ENCODE assay signal across 8 cellular contexts in genomic region chr5:152505442-152506042, GRCh38.
DNase-seq lines count a peak whose midpoint lies in the region; ATAC-seq, FAIRE-seq and TF ChIP-seq lines count a peak whose summit lies in the region.

No MANE protein-coding gene starts in this region.

- no peaks in the 10 kb centered on the region for H3K4me1 ChIP-seq in pancreas

- CTCF ChIA-PET in activated CD4-positive, alpha-beta memory T cell treated with anti-CD3 and anti-CD28 coated beads for 36 hours (lab: Charles Lee): interaction anchor here (0.6 to 2.1 kb wide), 12 partner anchors 9 to 847 kb away, joined by 3 to 15 read pairs (median 3); no protein-coding TSS in a partner anchor

- peaks cover 12% of the 10 kb centered on the region for H3K27me3 Mint-ChIP-seq in activated CD4-positive, alpha-beta memory T cell treated with anti-CD3 and anti-CD28 coated beads for 36 hours

- no peaks in the 10 kb centered on the region for H3K36me3 ChIP-seq in pancreas

- H3K4me1 Mint-ChIP-seq in activated CD4-positive, alpha-beta memory T cell treated with anti-CD3 and anti-CD28 coated beads for 36 hours (ENCODE audit: low read depth): peaks cover 4% of the 10 kb centered on the region

- H3K27me3 ChIP-seq in pancreas: no peaks in the 10 kb centered on the region

- no peak overlapping the region for H3K27ac Mint-ChIP-seq in activated CD4-positive, alpha-beta memory T cell treated with anti-CD3 and anti-CD28 coated beads for 36 hours

- peak; percentile 89 for ATAC-seq in GM19372 (IDR thresholded peaks at IDR 0.05; ENCODE audit: low read depth, unreplicated experiment)
- ATAC-seq in HG03280 (IDR thresholded peaks at IDR 0.05; ENCODE audit: unreplicated experiment): peak; percentile 89
- peak in 3 of 4 donors; percentile 85 to 86 (median 85) for ATAC-seq in pancreas

- POLR2A ChIA-PET in activated CD4-positive, alpha-beta memory T cell treated with anti-CD3 and anti-CD28 coated beads for 36 hours (lab: Charles Lee): no interaction called here

- FAIRE-seq in frontal cortex (lab: Jason Lieb, UNC) (peak; percentile 84), pancreas (lab: Jason Lieb, UNC) (no peak)

- intact Hi-C loops in activated CD4-positive, alpha-beta memory T cell treated with anti-CD3 and anti-CD28 coated beads for 36 hours (cut with micrococcal nuclease): loop anchor here (2.0 to 5.0 kb wide), 2 partner anchors 681 to 848 kb away; no protein-coding TSS in a partner anchor
- intact Hi-C loops in pancreas (cut with DNase I): loop anchor here in 1 of 3 donors (10.0 kb wide), 1 partner anchor 681 kb away; no protein-coding TSS in a partner anchor

- WGBS in pancreas, 2 donors: 10 to 11% methylated on average over 8 of the region's 8 CpGs

- no peaks in the 10 kb centered on the region for H3K36me3 Mint-ChIP-seq in activated CD4-positive, alpha-beta memory T cell treated with anti-CD3 and anti-CD28 coated beads for 36 hours

- no peak overlapping the region for H3K27ac ChIP-seq in pancreas

- H3K9me3 ChIP-seq in pancreas: no peaks in the 10 kb centered on the region

- no peak overlapping the region for H3K4me3 ChIP-seq in pancreas

- DNase-seq in DMS53 (lab: John Stamatoyannopoulos, UW) (peak; percentile 88), NCI-H345 treated with DMSO at 0.1 percent for 48 hours (lab: John Stamatoyannopoulos, UW; ENCODE audit: unreplicated experiment) (peak; percentile 72), frontal cortex (ENCODE audit: low spot score in 2 of 2) (peak in 1 of 2 donors; percentile 21), pancreas (peak in 4 of 6 donors; percentile 17 to 50 (median 22))
- peak; percentile 56 for DNase-seq in activated CD4-positive, alpha-beta memory T cell treated with anti-CD3 and anti-CD28 coated beads for 36 hours
- DNase-seq in activated CD4-positive, CD25-positive, alpha-beta regulatory T cell treated with anti-CD3 and anti-CD28 coated beads, Interleukin-2, amount 50 U/mL, for 72 hours: no peak

- no peak overlapping the region for H3K4me3 Mint-ChIP-seq in activated CD4-positive, alpha-beta memory T cell treated with anti-CD3 and anti-CD28 coated beads for 36 hours

- TF ChIP-seq CTCF in pancreas (IDR thresholded peaks at IDR 0.05): peak in 3 of 4 donors; percentile 52 to 58 (median 53)

- H3K9me3 Mint-ChIP-seq in activated CD4-positive, alpha-beta memory T cell treated with anti-CD3 and anti-CD28 coated beads for 36 hours: no peaks in the 10 kb centered on the region
